In the genomic region with DNA sequence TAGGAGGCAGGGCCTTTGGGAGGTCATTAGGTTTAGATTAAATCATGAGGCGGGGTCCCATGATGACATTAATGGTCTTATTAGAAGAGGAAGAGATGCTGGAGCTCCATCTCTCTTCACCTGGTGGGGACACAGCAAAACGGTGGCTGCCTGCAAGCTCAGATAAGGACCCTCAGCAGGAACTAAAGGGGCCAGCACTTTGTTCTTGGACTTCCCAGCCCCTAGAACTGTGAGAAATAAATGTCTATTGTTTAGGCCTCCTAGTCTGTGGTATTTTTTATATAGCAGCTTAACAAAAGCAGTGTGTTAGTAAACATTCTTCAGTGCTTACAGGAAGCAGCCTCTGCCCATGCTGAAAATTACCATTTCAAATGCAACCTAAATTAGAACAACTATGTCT, we compare ENCODE assay signal across 2 cellular contexts.
TF ChIP-seq lines count a peak whose summit lies in the region.

No MANE protein-coding gene starts in this region.

TF ChIP-seq in A549, 52 proteins besides CTCF, POLR2A, EP300 and RAD21 (continued from another document):
- no peak for TF ChIP-seq KDM1A (IDR thresholded peaks at IDR 0.05; ENCODE audit: low read depth)
- TF ChIP-seq SREBF2 (IDR thresholded peaks at IDR 0.05) = no peak
- TF ChIP-seq, protein P1, sequence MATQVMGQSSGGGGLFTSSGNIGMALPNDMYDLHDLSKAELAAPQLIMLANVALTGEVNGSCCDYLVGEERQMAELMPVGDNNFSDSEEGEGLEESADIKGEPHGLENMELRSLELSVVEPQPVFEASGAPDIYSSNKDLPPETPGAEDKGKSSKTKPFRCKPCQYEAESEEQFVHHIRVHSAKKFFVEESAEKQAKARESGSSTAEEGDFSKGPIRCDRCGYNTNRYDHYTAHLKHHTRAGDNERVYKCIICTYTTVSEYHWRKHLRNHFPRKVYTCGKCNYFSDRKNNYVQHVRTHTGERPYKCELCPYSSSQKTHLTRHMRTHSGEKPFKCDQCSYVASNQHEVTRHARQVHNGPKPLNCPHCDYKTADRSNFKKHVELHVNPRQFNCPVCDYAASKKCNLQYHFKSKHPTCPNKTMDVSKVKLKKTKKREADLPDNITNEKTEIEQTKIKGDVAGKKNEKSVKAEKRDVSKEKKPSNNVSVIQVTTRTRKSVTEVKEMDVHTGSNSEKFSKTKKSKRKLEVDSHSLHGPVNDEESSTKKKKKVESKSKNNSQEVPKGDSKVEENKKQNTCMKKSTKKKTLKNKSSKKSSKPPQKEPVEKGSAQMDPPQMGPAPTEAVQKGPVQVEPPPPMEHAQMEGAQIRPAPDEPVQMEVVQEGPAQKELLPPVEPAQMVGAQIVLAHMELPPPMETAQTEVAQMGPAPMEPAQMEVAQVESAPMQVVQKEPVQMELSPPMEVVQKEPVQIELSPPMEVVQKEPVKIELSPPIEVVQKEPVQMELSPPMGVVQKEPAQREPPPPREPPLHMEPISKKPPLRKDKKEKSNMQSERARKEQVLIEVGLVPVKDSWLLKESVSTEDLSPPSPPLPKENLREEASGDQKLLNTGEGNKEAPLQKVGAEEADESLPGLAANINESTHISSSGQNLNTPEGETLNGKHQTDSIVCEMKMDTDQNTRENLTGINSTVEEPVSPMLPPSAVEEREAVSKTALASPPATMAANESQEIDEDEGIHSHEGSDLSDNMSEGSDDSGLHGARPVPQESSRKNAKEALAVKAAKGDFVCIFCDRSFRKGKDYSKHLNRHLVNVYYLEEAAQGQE (IDR thresholded peaks at IDR 0.05) = no peak
- TF ChIP-seq ESRRA (IDR thresholded peaks at IDR 0.05; ENCODE audit: borderline replicate concordance, low read length) = no peak
- no peak for TF ChIP-seq PHF8 (IDR thresholded peaks at IDR 0.05; ENCODE audit: borderline replicate concordance, low read depth)
- no peak for TF ChIP-seq CHD4 (IDR thresholded peaks at IDR 0.05; ENCODE audit: borderline replicate concordance)
- TF ChIP-seq, protein P2, sequence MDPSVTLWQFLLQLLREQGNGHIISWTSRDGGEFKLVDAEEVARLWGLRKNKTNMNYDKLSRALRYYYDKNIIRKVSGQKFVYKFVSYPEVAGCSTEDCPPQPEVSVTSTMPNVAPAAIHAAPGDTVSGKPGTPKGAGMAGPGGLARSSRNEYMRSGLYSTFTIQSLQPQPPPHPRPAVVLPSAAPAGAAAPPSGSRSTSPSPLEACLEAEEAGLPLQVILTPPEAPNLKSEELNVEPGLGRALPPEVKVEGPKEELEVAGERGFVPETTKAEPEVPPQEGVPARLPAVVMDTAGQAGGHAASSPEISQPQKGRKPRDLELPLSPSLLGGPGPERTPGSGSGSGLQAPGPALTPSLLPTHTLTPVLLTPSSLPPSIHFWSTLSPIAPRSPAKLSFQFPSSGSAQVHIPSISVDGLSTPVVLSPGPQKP (IDR thresholded peaks at IDR 0.05; ENCODE audit: low read depth, low read length) = no peak
TF ChIP-seq in A549: peak in this region for 0.

TF ChIP-seq in HEK293, 187 proteins besides CTCF, POLR2A, EP300 and RAD21 (continued from another document):
- TF ChIP-seq, protein P3, sequence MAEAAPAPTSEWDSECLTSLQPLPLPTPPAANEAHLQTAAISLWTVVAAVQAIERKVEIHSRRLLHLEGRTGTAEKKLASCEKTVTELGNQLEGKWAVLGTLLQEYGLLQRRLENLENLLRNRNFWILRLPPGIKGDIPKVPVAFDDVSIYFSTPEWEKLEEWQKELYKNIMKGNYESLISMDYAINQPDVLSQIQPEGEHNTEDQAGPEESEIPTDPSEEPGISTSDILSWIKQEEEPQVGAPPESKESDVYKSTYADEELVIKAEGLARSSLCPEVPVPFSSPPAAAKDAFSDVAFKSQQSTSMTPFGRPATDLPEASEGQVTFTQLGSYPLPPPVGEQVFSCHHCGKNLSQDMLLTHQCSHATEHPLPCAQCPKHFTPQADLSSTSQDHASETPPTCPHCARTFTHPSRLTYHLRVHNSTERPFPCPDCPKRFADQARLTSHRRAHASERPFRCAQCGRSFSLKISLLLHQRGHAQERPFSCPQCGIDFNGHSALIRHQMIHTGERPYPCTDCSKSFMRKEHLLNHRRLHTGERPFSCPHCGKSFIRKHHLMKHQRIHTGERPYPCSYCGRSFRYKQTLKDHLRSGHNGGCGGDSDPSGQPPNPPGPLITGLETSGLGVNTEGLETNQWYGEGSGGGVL (tag by site-specific recombination; IDR thresholded peaks at IDR 0.05) = no peak
- no peak for TF ChIP-seq ZNF157 (tag by site-specific recombination; IDR thresholded peaks at IDR 0.05)
- no peak for TF ChIP-seq ZNF404 (tag by site-specific recombination; IDR thresholded peaks at IDR 0.05)
